In the genomic region with DNA sequence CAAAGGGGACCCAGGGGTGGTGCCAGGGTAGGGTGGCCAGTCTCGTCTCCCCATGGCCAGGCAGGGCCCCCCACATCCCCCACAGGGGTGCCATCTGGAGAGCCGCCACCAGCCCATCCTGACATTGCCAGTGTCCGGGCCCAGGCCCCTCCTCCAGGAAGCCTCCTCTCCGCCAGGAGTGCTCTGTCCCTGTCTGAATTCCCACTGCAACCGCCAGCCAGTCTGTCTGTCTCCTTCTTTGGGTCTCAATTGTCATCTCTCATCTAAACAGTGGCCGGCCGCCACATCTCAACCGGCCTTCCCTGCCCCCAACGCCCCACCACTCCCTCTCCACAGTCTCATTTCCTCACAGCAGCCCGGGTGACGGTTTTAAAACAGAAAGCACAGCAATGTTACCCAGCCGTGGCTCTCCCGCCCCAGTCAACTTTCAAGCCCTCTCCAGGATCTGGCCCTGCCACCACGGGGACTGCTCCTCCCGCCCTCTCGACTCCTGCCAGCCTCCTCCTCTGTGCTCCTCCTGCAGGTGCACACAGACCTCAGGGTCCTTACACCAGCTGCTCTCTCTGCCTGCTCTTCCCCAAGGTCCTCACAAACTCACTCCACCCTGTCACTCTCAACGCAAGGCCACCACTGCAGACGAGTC, we compare ENCODE assay signal across 8 cellular contexts. TPM values are rescaled to one million over a fixed set of nuclear protein-coding genes. Genes with fewer than 3 reads are reported as not detected.
DNase-seq lines count a peak whose midpoint lies in the region; ATAC-seq, FAIRE-seq and TF ChIP-seq lines count a peak whose summit lies in the region.

No MANE protein-coding gene starts in this region.

- no peaks in the 10 kb centered on the region for H3K27me3 Mint-ChIP-seq in activated CD8-positive, alpha-beta T cell treated with anti-CD3 and anti-CD28 coated beads, Interleukin-2, amount 10 ng/mL, durations not matched to agents 7 days and 5 days (ENCODE audit: low read depth)

- peak overlapping the region; percentile 56 for H3K4me3 ChIP-seq in GM12865 (ENCODE audit: low read depth, low read length)
- H3K4me3 ChIP-seq in left ventricle myocardium inferior, result peak overlapping the region; percentile 48

- H3K9me3 Mint-ChIP-seq in activated CD8-positive, alpha-beta T cell treated with anti-CD3 and anti-CD28 coated beads, Interleukin-2, amount 10 ng/mL, durations not matched to agents 7 days and 5 days (ENCODE audit: insufficient read depth), result no peaks in the 10 kb centered on the region

- peak overlapping the region; percentile 80 for H3K4me3 Mint-ChIP-seq in activated CD8-positive, alpha-beta T cell treated with anti-CD3 and anti-CD28 coated beads, Interleukin-2, amount 10 ng/mL, durations not matched to agents 7 days and 5 days

- H3K9me3 ChIP-seq in left ventricle myocardium inferior (replicated peaks), result no peaks in the 10 kb centered on the region

- POLR2A ChIA-PET in activated CD8-positive, alpha-beta T cell treated with anti-CD3 and anti-CD28 coated beads, Interleukin-2, amount 10 ng/mL, durations not matched to agents 7 days and 5 days (lab: Charles Lee), result interaction anchor here (0.9 to 3.7 kb wide), 6 partner anchors 12 to 175 kb away, joined by 3 to 18 read pairs (median 5); a partner anchor contains a TSS

- peak overlapping the region; percentile 97 for H3K27ac Mint-ChIP-seq in activated CD8-positive, alpha-beta T cell treated with anti-CD3 and anti-CD28 coated beads, Interleukin-2, amount 10 ng/mL, durations not matched to agents 7 days and 5 days

- TF ChIP-seq CTCF in GM12865 (IDR thresholded peaks at IDR 0.05; ENCODE audit: insufficient read depth, low read depth, low read length, missing control alignments) (no peak), left ventricle myocardium inferior (IDR thresholded peaks at IDR 0.05; ENCODE audit: borderline replicate concordance) (no peak)

- ATAC-seq in GM21619 (IDR thresholded peaks at IDR 0.05; ENCODE audit: unreplicated experiment), result peak; percentile 31
- peak; percentile 52 for ATAC-seq in activated CD8-positive, alpha-beta T cell treated with anti-CD3 and anti-CD28 coated beads, Interleukin-2, amount 10 ng/mL, durations not matched to agents 7 days and 5 days
- peak; percentile 8 for ATAC-seq in stimulated activated naive CD8-positive, alpha-beta T cell treated with anti-CD3 and anti-CD28 coated beads, Interleukin-15, Interleukin-2, amounts not matched to agents 100 U/mL and 50 U/mL, for 24 hours

- intact Hi-C loops in left ventricle myocardium inferior (cut with micrococcal nuclease), result no loop called here

- no peak for FAIRE-seq in frontal cortex (lab: Jason Lieb, UNC)

- no peaks in the 10 kb centered on the region for H3K36me3 ChIP-seq in left ventricle myocardium inferior

- H3K4me1 ChIP-seq in left ventricle myocardium inferior, result peaks cover 62% of the 10 kb centered on the region

- peak overlapping the region; percentile 82 for H3K27ac ChIP-seq in left ventricle myocardium inferior (replicated peaks)

- H3K27me3 ChIP-seq in left ventricle myocardium inferior (ENCODE audit: low read depth), result no peaks in the 10 kb centered on the region

- CTCF ChIA-PET in activated CD8-positive, alpha-beta T cell treated with anti-CD3 and anti-CD28 coated beads, Interleukin-2, amount 10 ng/mL, durations not matched to agents 7 days and 5 days (lab: Charles Lee), result interaction anchor here (2.1 to 6.8 kb wide), 3 partner anchors 21 to 76 kb away, joined by 6 to 41 read pairs (median 9); no protein-coding TSS in a partner anchor

- H3K4me1 Mint-ChIP-seq in activated CD8-positive, alpha-beta T cell treated with anti-CD3 and anti-CD28 coated beads, Interleukin-2, amount 10 ng/mL, durations not matched to agents 7 days and 5 days (ENCODE audit: low read depth), result peaks cover 67% of the 10 kb centered on the region

- DNase-seq in GM12865 (ENCODE audit: low read depth), result peak; percentile 91
- DNase-seq in MV-4-11 (lab: John Stamatoyannopoulos, UW), result peak; percentile 89
- DNase-seq in activated CD8-positive, alpha-beta T cell treated with anti-CD3 and anti-CD28 coated beads, Interleukin-2, amount 10 ng/mL, durations not matched to agents 7 days and 5 days, result peak; percentile 82
- peak; percentile 66 for DNase-seq in left ventricle myocardium inferior
- peak; percentile 65 for DNase-seq in stimulated activated naive CD8-positive, alpha-beta T cell treated with anti-CD3 and anti-CD28 coated beads, Interleukin-15, Interleukin-2, amounts not matched to agents 100 U/mL and 50 U/mL, for 24 hours
- no peak for DNase-seq in frontal cortex (ENCODE audit: low spot score in 2 of 2)
- DNase-seq in pons (ENCODE audit: low spot score), result no peak

- H3K36me3 Mint-ChIP-seq in activated CD8-positive, alpha-beta T cell treated with anti-CD3 and anti-CD28 coated beads, Interleukin-2, amount 10 ng/mL, durations not matched to agents 7 days and 5 days (ENCODE audit: low read depth), result peaks cover 11% of the 10 kb centered on the region

RNA-seq across cellular contexts. Expression of a gene that starts 57.0 kb away (rescaled TPM):
- 10 to 100 TPM; 47.8 to 53.8 TPM for total RNA-seq in activated CD8-positive, alpha-beta T cell treated with anti-CD3 and anti-CD28 coated beads, Interleukin-2, amount 10 ng/mL, durations not matched to agents 7 days and 5 days
- 78.6 TPM for total RNA-seq in left ventricle myocardium inferior
- total RNA-seq in frontal cortex, result 14.3 TPM

Comparison
In these comparisons a context has a peak if more than half of its experiments do, and no peak if none do; other contexts are left out.
1. DNase-seq: peak in GM12865 (single experiment), MV-4-11 (single experiment), activated CD8-positive, alpha-beta T cell treated with anti-CD3 and anti-CD28 coated beads, Interleukin-2, amount 10 ng/mL, durations not matched to agents 7 days and 5 days (single experiment), left ventricle myocardium inferior (single experiment) and stimulated activated naive CD8-positive, alpha-beta T cell treated with anti-CD3 and anti-CD28 coated beads, Interleukin-15, Interleukin-2, amounts not matched to agents 100 U/mL and 50 U/mL, for 24 hours (single experiment); none in frontal cortex (0 of 2) and pons (single experiment).
2. Peak in every context shown above with its lines, with median percentiles within 50 percentile points of each other: ATAC-seq.